ENCODE assay signal across 12 cellular contexts in genomic region chr12:623172-623864, GRCh38. TPM values are rescaled to one million over a fixed set of nuclear protein-coding genes. Genes with fewer than 3 reads are reported as not detected.
A peak's percentile ranks its signal among the peaks of the same experiment; 100 is the strongest.
DNase-seq lines count a peak whose midpoint lies in the region; ATAC-seq, FAIRE-seq and TF ChIP-seq lines count a peak whose summit lies in the region.
"Had no signal": no experiment of that assay in that cellular context is flagged by ENCODE, and none has a peak within 500 bp of the region (broad histone marks: within the 10 kb centered on the region; RNA-seq: fewer than 3 reads in every experiment).

No MANE protein-coding gene starts in this region.

- FAIRE-seq in GM12891 (lab: Jason Lieb, UNC): peak; percentile 38

- H3K27ac ChIP-seq in lower lobe of right lung: peak overlapping the region; percentile 41

- DNase-seq in CD14-positive monocyte (ENCODE audit: low spot score): peak; percentile 33
- DNase-seq in GM12891 (ENCODE audit: insufficient read length, low spot score): no peak
- no peak for DNase-seq in effector memory CD8-positive, alpha-beta T cell
- no peak for DNase-seq in lower lobe of right lung
- no peak for DNase-seq in posterior cingulate gyrus
- no peak for DNase-seq in RPMI8226
- DNase-seq in NK-92 treated with Interleukin-12 subunit alpha and Interleukin-12 subunit beta, amount 100 ng/mL, for 24 hours (lab: John Stamatoyannopoulos, UW): no peak
- DNase-seq: effector CD4-positive, alpha-beta T cell; IMR-90; stimulated activated CD4-positive, alpha-beta T cell treated with anti-CD3 and anti-CD28 coated beads, Interleukin-4, amount 100 ng/mL, for 4 hours; substantia nigra had no signal

- intact Hi-C loops in CD14-positive monocyte (cut with micrococcal nuclease) (loop anchor here in 1 of 2 donors (5.0 kb wide), 1 partner anchor 46 kb away; no protein-coding TSS in a partner anchor), lower lobe of right lung (cut with DNase I) (no loop called here), posterior cingulate gyrus (cut with DNase I) (no loop called here)

- H3K27me3 Mint-ChIP-seq in CD14-positive monocyte (ENCODE audit: low read depth in 3 of 3): no peaks in the 10 kb centered on the region
- H3K27me3 Mint-ChIP-seq in effector memory CD8-positive, alpha-beta T cell: no peaks in the 10 kb centered on the region

- H3K36me3 Mint-ChIP-seq in CD14-positive monocyte: peaks cover 9 to 13% of the 10 kb centered on the region in 2 donors
- no peaks in the 10 kb centered on the region for H3K36me3 Mint-ChIP-seq in effector memory CD8-positive, alpha-beta T cell (ENCODE audit: insufficient read depth)

- TF ChIP-seq POLR2A in GM12891 (IDR thresholded peaks at IDR 0.05; ENCODE audit: low read depth, low read length): no peak

- H3K4me1 Mint-ChIP-seq in CD14-positive monocyte: peaks cover 62% of the 10 kb centered on the region
- H3K4me1 Mint-ChIP-seq in effector memory CD8-positive, alpha-beta T cell (ENCODE audit: low read depth in 2 of 2): peaks cover 9 to 10% of the 10 kb centered on the region in 2 donors

- no peaks in the 10 kb centered on the region for H3K9me3 ChIP-seq in lower lobe of right lung

- H3K36me3 ChIP-seq in lower lobe of right lung: no peaks in the 10 kb centered on the region

- no peak for TF ChIP-seq CTCF in CD14-positive monocyte (IDR thresholded peaks at IDR 0.05)
- TF ChIP-seq CTCF in lower lobe of right lung (IDR thresholded peaks at IDR 0.05): no peak

- no peaks in the 10 kb centered on the region for H3K27me3 ChIP-seq in lower lobe of right lung (ENCODE audit: low read depth)

- no peak for ATAC-seq in effector memory CD8-positive, alpha-beta T cell (replicated peaks)
- no peak for ATAC-seq in lower lobe of right lung
- ATAC-seq in HG03039 (IDR thresholded peaks at IDR 0.05; ENCODE audit: unreplicated experiment): no peak

- H3K4me3 Mint-ChIP-seq in CD14-positive monocyte: no peak overlapping the region
- no peak overlapping the region for H3K4me3 Mint-ChIP-seq in effector memory CD8-positive, alpha-beta T cell

- peaks cover 0 to 2% (median 0%) of the 10 kb centered on the region in 7 donors for H3K9me3 Mint-ChIP-seq in CD14-positive monocyte
- H3K9me3 Mint-ChIP-seq in effector memory CD8-positive, alpha-beta T cell: no peaks in the 10 kb centered on the region

- H3K27ac Mint-ChIP-seq in CD14-positive monocyte: peak overlapping the region; percentile 90 to 97 (median 95)
- peak overlapping the region; percentile 20 to 66 for H3K27ac Mint-ChIP-seq in effector memory CD8-positive, alpha-beta T cell

- peaks cover 36% of the 10 kb centered on the region for H3K4me1 ChIP-seq in lower lobe of right lung

- H3K4me3 ChIP-seq in lower lobe of right lung: no peak overlapping the region

TF ChIP-seq in GM12891, 5 proteins besides CTCF, POLR2A, EP300 and RAD21:
- TF ChIP-seq POLR2AphosphoS5 (IDR thresholded peaks at IDR 0.05; ENCODE audit: low read depth, low read length) (no peak), PAX5 (IDR thresholded peaks at IDR 0.05; ENCODE audit: insufficient read depth, low read length, severe bottlenecking) (no peak), SPI1 (IDR thresholded peaks at IDR 0.05; ENCODE audit: low read depth, low read length) (no peak), TAF1 (IDR thresholded peaks at IDR 0.05; ENCODE audit: low read depth, low read length) (no peak), POU2F2 (IDR thresholded peaks at IDR 0.05; ENCODE audit: low read depth, low read length) (no peak)
TF ChIP-seq in GM12891: peak in this region for 0.

RNA-seq across cellular contexts. Expression of gene NINJ2, which starts 39.9 kb away (rescaled TPM):
- polyA plus RNA-seq in CD14-positive monocyte: 10 to 100 TPM; 73.7 to 92.7 TPM
- polyA plus RNA-seq in GM12891 (2012; ENCODE audit: low read depth, missing spikeins): 15.5 TPM
- 18.1 TPM for total RNA-seq in lower lobe of right lung
- total RNA-seq: IMR-90 had no signal
- polyA plus RNA-seq: IMR-90 had no signal
